In genomic region chr5:141848771-141849370, GRCh38 we compare ENCODE assay signal across 8 cellular contexts. TPM values are rescaled to one million over a fixed set of nuclear protein-coding genes. Genes with fewer than 3 reads are reported as not detected.
DNase-seq lines count a peak whose midpoint lies in the region; TF ChIP-seq lines count a peak whose summit lies in the region.

No MANE protein-coding gene starts in this region.

- no peak for TF ChIP-seq CTCF in ascending aorta (IDR thresholded peaks at IDR 0.05)

- H2AFZ ChIP-seq in GM23248, result peak overlapping the region; percentile 82

- peaks cover 10% of the 10 kb centered on the region; the same call in 1 of the 2 replicates for H3F3A ChIP-seq in GM23248 (ENCODE audit: insufficient read depth)

- peak overlapping the region; percentile 87 for H3K9ac ChIP-seq in GM23248

- H3K27me3 ChIP-seq in GM23248 (replicated peaks; ENCODE audit: insufficient read depth) (no peaks in the 10 kb centered on the region), ascending aorta (no peaks in the 10 kb centered on the region)

- H3K36me3 ChIP-seq in GM23248 (ENCODE audit: low read depth) (no peaks in the 10 kb centered on the region), ascending aorta (no peaks in the 10 kb centered on the region)

- H3K4me1 ChIP-seq in GM23248 (ENCODE audit: insufficient read depth) (peaks cover 8% of the 10 kb centered on the region), ascending aorta (peaks cover 0 to 8% of the 10 kb centered on the region in 2 donors)

- H3K4me2 ChIP-seq in GM23248 (ENCODE audit: unreplicated experiment), result peak overlapping the region; percentile 98

- DNase-seq in EH (ENCODE audit: low read depth) (peak; percentile 81), GM23248 (peak; percentile 62), NCI-H2196 treated with DMSO at 0.1 percent for 48 hours (lab: John Stamatoyannopoulos, UW; ENCODE audit: unreplicated experiment) (peak; percentile 79), ascending aorta (ENCODE audit: low spot score in 2 of 2) (peak; percentile 39 to 85), iPS-NIHi7 (ENCODE audit: extremely low spot score) (peak; percentile 84), epidermal melanocyte (ENCODE audit: insufficient read length, low spot score) (no peak), SKM-1 (lab: John Stamatoyannopoulos, UW; ENCODE audit: unreplicated experiment) (no peak)
- DNase-seq in stimulated activated CD4-positive, alpha-beta T cell treated with anti-CD3 and anti-CD28 coated beads, Interleukin-2, amount 100 ng/mL, for 4 hours (ENCODE audit: low read depth), result peak; percentile 15

- H4K20me1 ChIP-seq in GM23248 (ENCODE audit: insufficient read depth), result no peaks in the 10 kb centered on the region

- H3K27ac ChIP-seq in GM23248, result peak overlapping the region; percentile 80
- peak overlapping the region; percentile 85 to 88 for H3K27ac ChIP-seq in ascending aorta

- no peaks in the 10 kb centered on the region for H3K79me2 ChIP-seq in GM23248 (ENCODE audit: insufficient read depth)

- 8 to 11% methylated on average over 13 to 14 of the region's 14 CpGs for WGBS in GM23248 (ENCODE audit: low coverage in 1 of 2, low lambda C conversion rate in 2 of 2, missing lambda C conversion rate in 2 of 2), 2 experiments

- intact Hi-C loops in ascending aorta (cut with DNase I), result loop anchor here (1.0 to 2.0 kb wide), 2 partner anchors 30 to 75 kb away; partner anchors contain the start of gene PCDH1

- H3K9me2 ChIP-seq in GM23248 (ENCODE audit: insufficient read depth), result no peaks in the 10 kb centered on the region

- H3K9me3 ChIP-seq in GM23248 (ENCODE audit: low read depth) (no peaks in the 10 kb centered on the region), ascending aorta (no peaks in the 10 kb centered on the region)

- in situ Hi-C loops in GM23248 (cut with MboI), result no loop called here

- H3K4me3 ChIP-seq in GM23248 (peak overlapping the region; percentile 85), ascending aorta (peak overlapping the region; percentile 74 to 89)

RNA-seq across cellular contexts. Expression of gene PCDH1, which starts 29.3 kb away (rescaled TPM):
- total RNA-seq in GM23248 (2014; rRNA removed; shearing (Covaris generic)), result 3.5 and 10.9 TPM in 2 replicates
- 1.6 and 2.4 TPM in 2 replicates for polyA plus RNA-seq in GM23248 (2016; fragmentation: Nextera tagmentation; extraction: Ambion mirVana)
- total RNA-seq in ascending aorta, result 165 TPM

Comparison
In these comparisons a context has a peak if more than half of its experiments do, and no peak if none do; other contexts are left out.
1. DNase-seq: peak in EH (single experiment), GM23248 (single experiment), NCI-H2196 treated with DMSO at 0.1 percent for 48 hours (single experiment), ascending aorta (2 of 2), iPS-NIHi7 (single experiment) and stimulated activated CD4-positive, alpha-beta T cell treated with anti-CD3 and anti-CD28 coated beads, Interleukin-2, amount 100 ng/mL, for 4 hours (single experiment); none in epidermal melanocyte (single experiment) and SKM-1 (single experiment).
2. RNA of gene PCDH1, which starts 29.3 kb away (total RNA-seq): 165 TPM in ascending aorta (single experiment); 3.5 to 10.9 TPM in GM23248; every median in the first group is over 10 times any median in the second.